ENCODE assay signal across 19 cellular contexts in genomic region chr9:98603821-98604383, GRCh38.
A peak's percentile ranks its signal among the peaks of the same experiment; 100 is the strongest.
DNase-seq lines count a peak whose midpoint lies in the region; TF ChIP-seq lines count a peak whose summit lies in the region.
"Had no signal": no experiment of that assay in that cellular context is flagged by ENCODE, and none has a peak within 500 bp of the region (broad histone marks: within the 10 kb centered on the region; RNA-seq: fewer than 3 reads in every experiment).

No MANE protein-coding gene starts in this region.

- POLR2A ChIA-PET in HEK293 (lab: Yijun Ruan, JAX): no interaction called here

- H3K14ac ChIP-seq in trophoblast cell (ENCODE audit: low read length): no peak overlapping the region

- H3K36me3 Mint-ChIP-seq in activated naive CD4-positive, alpha-beta T cell treated with anti-CD3 and anti-CD28 coated beads, Interleukin-2, amount 10 ng/mL, durations not matched to agents 7 days and 5 days: no peaks in the 10 kb centered on the region
- H3K36me3 Mint-ChIP-seq: natural killer cell had no signal

- TF ChIP-seq CTCF in HEK293 (tag by site-specific recombination; IDR thresholded peaks at IDR 0.05): no peak
- TF ChIP-seq CTCF in fibroblast of pulmonary artery (IDR thresholded peaks at IDR 0.05; ENCODE audit: low read length, missing control alignments): no peak

- H3K79me1 ChIP-seq in trophoblast cell (ENCODE audit: low read length): no peaks in the 10 kb centered on the region

- H3K18ac ChIP-seq in trophoblast cell (ENCODE audit: low read length): no peak overlapping the region

- no peaks in the 10 kb centered on the region for H3K4me1 ChIP-seq in HEK293 (ENCODE audit: control insufficient read depth, insufficient read depth, low read length)
- H3K4me1 ChIP-seq in trophoblast cell (ENCODE audit: control insufficient read depth in 1 of 2, insufficient read depth in 2 of 2, low read length in 2 of 2): no peaks in the 10 kb centered on the region
- H3K4me1 ChIP-seq: Caco-2, lower lobe of right lung, stomach had no signal

- peaks cover 21% of the 10 kb centered on the region for H3K27me3 Mint-ChIP-seq in activated naive CD4-positive, alpha-beta T cell treated with anti-CD3 and anti-CD28 coated beads, Interleukin-2, amount 10 ng/mL, durations not matched to agents 7 days and 5 days

- no peaks in the 10 kb centered on the region for H3K9me3 ChIP-seq in HEK293 (ENCODE audit: control insufficient read depth, insufficient read depth, low read depth, low read length)
- H3K9me3 ChIP-seq in trophoblast cell (ENCODE audit: insufficient read depth, low read depth, low read length): no peaks in the 10 kb centered on the region
- H3K9me3 ChIP-seq: Caco-2, lower lobe of right lung, stomach had no signal

- WGBS in trophoblast cell (ENCODE audit: extremely low coverage, insufficient coverage, insufficient read length): no CpG with 5 or more reads among the region's 13 CpGs

- no peak overlapping the region for H3K9ac ChIP-seq in trophoblast cell (ENCODE audit: low read length)

- H2BK5ac ChIP-seq in trophoblast cell (ENCODE audit: low read depth, low read length, poor library complexity): no peak overlapping the region

- H3K36me3 ChIP-seq in HEK293 (ENCODE audit: control insufficient read depth in 2 of 2, insufficient read depth in 1 of 2, low read length in 2 of 2) (no peaks in the 10 kb centered on the region), trophoblast cell (ENCODE audit: control insufficient read depth in 1 of 2, insufficient read depth in 2 of 2, low read length in 2 of 2) (no peaks in the 10 kb centered on the region)
- H3K36me3 ChIP-seq: lower lobe of right lung, stomach had no signal

- H3K27me3 ChIP-seq in trophoblast cell (ENCODE audit: insufficient read depth, low read length): no peaks in the 10 kb centered on the region

- no peak overlapping the region for H4K8ac ChIP-seq in trophoblast cell (ENCODE audit: low read depth, low read length)

- no peak overlapping the region for H2BK12ac ChIP-seq in trophoblast cell (ENCODE audit: low read length)

- H3K79me2 ChIP-seq in trophoblast cell (ENCODE audit: control insufficient read depth, insufficient read depth, low read length, poor library complexity): no peaks in the 10 kb centered on the region

- H2AK5ac ChIP-seq in trophoblast cell (ENCODE audit: low read length): no peak overlapping the region

- no peak overlapping the region for H4K91ac ChIP-seq in trophoblast cell (ENCODE audit: low read depth, low read length)

- CTCF ChIA-PET in HEK293 (lab: Yijun Ruan, JAX): no interaction called here
- CTCF ChIA-PET in activated naive CD4-positive, alpha-beta T cell treated with anti-CD3 and anti-CD28 coated beads, Interleukin-2, amount 10 ng/mL, durations not matched to agents 7 days and 5 days (lab: Charles Lee): no interaction called here

- DNase-seq in anterior cingulate cortex (lab: John Stamatoyannopoulos, UW) (peak in 38 of 58 donors; percentile 11 to 86 (median 44)), fibroblast of pulmonary artery (ENCODE audit: low read depth) (peak; percentile 93), skeletal muscle cell (ENCODE audit: low read depth) (peak; percentile 26), trophoblast cell (no peak)
- no peak for DNase-seq in activated naive CD4-positive, alpha-beta T cell treated with anti-CD3 and anti-CD28 coated beads, Interleukin-2, amount 10 ng/mL, durations not matched to agents 7 days and 5 days
- DNase-seq in activated CD8-positive, alpha-beta memory T cell treated with anti-CD3 and anti-CD28 coated beads, Interleukin-2, amount 50 U/mL, for 48 hours: no peak
- DNase-seq: activated CD4-positive, alpha-beta T cell treated with anti-CD3 and anti-CD28 coated beads for 48 hours; activated naive CD4-positive, alpha-beta T cell treated with Interleukin-2 at 50 U/mL for 16 hours; AML-193; Caco-2; effector memory CD4-positive, alpha-beta T cell; GOT3; lower lobe of right lung; natural killer cell; NCI-H146; NCI-H510A; OCI-M1; stomach had no signal

- no peak overlapping the region for H3K4ac ChIP-seq in trophoblast cell (ENCODE audit: low read depth, low read length)

- no peak overlapping the region for H4K12ac ChIP-seq in trophoblast cell (ENCODE audit: low read depth, low read length)

- H3K4me1 Mint-ChIP-seq in activated naive CD4-positive, alpha-beta T cell treated with anti-CD3 and anti-CD28 coated beads, Interleukin-2, amount 10 ng/mL, durations not matched to agents 7 days and 5 days: no peaks in the 10 kb centered on the region
- H3K4me1 Mint-ChIP-seq: natural killer cell had no signal

- H3K4me2 ChIP-seq in trophoblast cell (ENCODE audit: low read length): no peak overlapping the region

- H3K4me3 Mint-ChIP-seq in activated naive CD4-positive, alpha-beta T cell treated with anti-CD3 and anti-CD28 coated beads, Interleukin-2, amount 10 ng/mL, durations not matched to agents 7 days and 5 days: no peak overlapping the region
- H3K4me3 Mint-ChIP-seq: natural killer cell had no signal

- no peak overlapping the region for H3K4me3 ChIP-seq in HEK293 (ENCODE audit: low read depth, low read length)
- H3K4me3 ChIP-seq in fibroblast of pulmonary artery (replicated peaks; ENCODE audit: low read depth, low read length): no peak overlapping the region
- H3K4me3 ChIP-seq in skeletal muscle cell (ENCODE audit: low read depth, low read length): no peak overlapping the region
- no peak overlapping the region for H3K4me3 ChIP-seq in trophoblast cell (ENCODE audit: low read depth, low read length)
- H3K4me3 ChIP-seq: lower lobe of right lung, stomach had no signal

- no peak overlapping the region for H3K27ac ChIP-seq in HEK293 (ENCODE audit: extremely low read depth, low read depth, low read length)
- no peak overlapping the region for H3K27ac ChIP-seq in trophoblast cell (ENCODE audit: low read depth, low read length)
- H3K27ac ChIP-seq: lower lobe of right lung, stomach had no signal

- H3K27ac Mint-ChIP-seq in activated naive CD4-positive, alpha-beta T cell treated with anti-CD3 and anti-CD28 coated beads, Interleukin-2, amount 10 ng/mL, durations not matched to agents 7 days and 5 days: no peak overlapping the region
- H3K27ac Mint-ChIP-seq: natural killer cell had no signal

- H2BK120ac ChIP-seq in trophoblast cell (ENCODE audit: insufficient read depth, low read length, poor library complexity): no peak overlapping the region

- H3K23ac ChIP-seq in trophoblast cell (ENCODE audit: low read length): no peak overlapping the region

- no peaks in the 10 kb centered on the region for H3K9me3 Mint-ChIP-seq in activated naive CD4-positive, alpha-beta T cell treated with anti-CD3 and anti-CD28 coated beads, Interleukin-2, amount 10 ng/mL, durations not matched to agents 7 days and 5 days
- H3K9me3 Mint-ChIP-seq: natural killer cell had no signal

- H2AFZ ChIP-seq in trophoblast cell (ENCODE audit: insufficient read depth, low read length, poor library complexity): no peak overlapping the region

TF ChIP-seq in HEK293, 187 proteins besides CTCF, POLR2A, EP300 and RAD21:
- peak; percentile 23; the same call in 1 of the 2 replicates for TF ChIP-seq ZFHX2 (tag by site-specific recombination; conservative IDR thresholded peaks at IDR 0.05)
- no peak for TF ChIP-seq ZNF670 (tag by site-specific recombination; IDR thresholded peaks at IDR 0.05; ENCODE audit: low read depth)

Comparison
In these comparisons a context has a peak if more than half of its experiments do, and no peak if none do; other contexts are left out.
1. DNase-seq: peak in anterior cingulate cortex (38 of 58), fibroblast of pulmonary artery (single experiment) and skeletal muscle cell (single experiment); none in activated naive CD4-positive, alpha-beta T cell treated with anti-CD3 and anti-CD28 coated beads, Interleukin-2, amount 10 ng/mL, durations not matched to agents 7 days and 5 days (single experiment), trophoblast cell (0 of 2) and activated CD8-positive, alpha-beta memory T cell treated with anti-CD3 and anti-CD28 coated beads, Interleukin-2, amount 50 U/mL, for 48 hours (single experiment).